Comparison of ENCODE assay signal across 8 cellular contexts in the genomic region with DNA sequence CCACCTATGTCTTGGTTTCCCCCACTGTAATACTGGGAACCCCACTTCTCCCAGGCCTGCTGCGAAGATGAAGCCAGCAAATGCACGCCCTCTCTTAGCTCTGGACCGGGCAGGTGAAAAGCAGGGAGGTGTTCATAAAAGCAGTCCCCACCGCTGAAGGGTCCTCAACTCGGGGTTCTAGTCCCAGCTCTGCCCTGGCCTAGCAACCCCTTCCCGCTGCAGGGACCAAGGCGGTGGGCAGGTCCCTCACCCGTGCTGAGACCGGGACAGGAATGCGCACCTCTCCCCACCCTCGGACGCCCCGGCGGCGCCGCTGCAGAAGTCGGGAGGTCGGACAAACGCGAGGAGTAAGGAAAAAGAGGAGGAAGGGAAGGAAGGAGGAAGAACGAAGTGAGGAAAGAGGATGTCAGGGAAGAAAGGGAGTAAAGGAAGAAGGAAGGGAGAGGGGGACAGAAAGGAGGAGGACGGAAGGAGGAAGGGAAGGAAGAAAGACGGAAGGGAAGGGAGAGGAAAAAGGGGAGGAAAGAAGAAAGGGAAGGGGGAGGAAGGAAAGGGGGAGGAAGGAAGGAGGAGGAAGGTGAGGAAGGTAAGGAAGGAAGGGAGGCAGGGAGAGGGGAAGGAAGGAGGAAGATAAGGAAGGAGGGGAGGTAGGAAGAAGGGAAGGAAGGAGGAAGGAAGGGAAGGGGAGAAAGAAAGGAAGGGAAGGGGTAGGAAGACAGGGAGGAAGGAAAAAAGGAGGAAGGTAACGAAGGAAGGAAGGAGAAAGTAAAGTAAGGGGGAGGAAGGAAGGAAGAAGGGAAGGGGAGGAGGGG. TPM values are rescaled to one million over a fixed set of nuclear protein-coding genes. Genes with fewer than 3 reads are reported as not detected.
DNase-seq lines count a peak whose midpoint lies in the region; ATAC-seq, FAIRE-seq and TF ChIP-seq lines count a peak whose summit lies in the region.

No MANE protein-coding gene starts in this region.

- H3K27ac Mint-ChIP-seq in activated CD4-positive, alpha-beta T cell treated with anti-CD3 and anti-CD28 coated beads for 36 hours: peak overlapping the region; percentile 34

- intact Hi-C loops in activated CD4-positive, alpha-beta T cell treated with anti-CD3 and anti-CD28 coated beads for 36 hours (cut with DNase I, micrococcal nuclease): loop anchor here (2.0 to 10.0 kb wide), 4 partner anchors 185 to 1636 kb away; a partner anchor contains a TSS
- intact Hi-C loops in ovary (cut with DNase I): loop anchor here in 1 of 4 donors (2.0 kb wide), 1 partner anchor 82 kb away; no protein-coding TSS in a partner anchor

- DNase-seq in activated CD4-positive, alpha-beta T cell treated with anti-CD3 and anti-CD28 coated beads for 36 hours: peak; percentile 30
- DNase-seq in activated CD4-positive, alpha-beta T cell treated with anti-CD3 and anti-CD28 coated beads, Interleukin-2, amount 50 U/mL, for 4 hours: no peak
- DNase-seq in RWPE2 (ENCODE audit: low spot score) (no peak), erythroblast (lab: John Stamatoyannopoulos, UW) (peak; percentile 10 to 31), ovary (no peak), RCC 7860 (ENCODE audit: low spot score) (no peak)

- H3K4me1 ChIP-seq in RWPE2 (ENCODE audit: insufficient read depth, poor library complexity, severe bottlenecking) (no peaks in the 10 kb centered on the region), ovary (ENCODE audit: insufficient read depth) (peaks cover 3% of the 10 kb centered on the region)

- peak overlapping the region; percentile 85 for H3K4me3 Mint-ChIP-seq in activated CD4-positive, alpha-beta T cell treated with anti-CD3 and anti-CD28 coated beads for 36 hours

- H3K36me3 Mint-ChIP-seq in activated CD4-positive, alpha-beta T cell treated with anti-CD3 and anti-CD28 coated beads for 36 hours (ENCODE audit: low read depth): peaks cover 15% of the 10 kb centered on the region

- POLR2A ChIA-PET in activated CD4-positive, alpha-beta T cell treated with anti-CD3 and anti-CD28 coated beads for 36 hours (lab: Charles Lee): no interaction called here

- TF ChIP-seq POLR2A in erythroblast (IDR thresholded peaks at IDR 0.05; ENCODE audit: low read length): no peak
- no peak for TF ChIP-seq POLR2A in ovary (IDR thresholded peaks at IDR 0.05)

- H3K4me1 Mint-ChIP-seq in activated CD4-positive, alpha-beta T cell treated with anti-CD3 and anti-CD28 coated beads for 36 hours: peaks cover 22% of the 10 kb centered on the region

- FAIRE-seq in RCC 7860 (lab: Jason Lieb, UNC): no peak

- 1% methylated on average over 24 of the region's 24 CpGs for WGBS in ovary, 3 donors

- TF ChIP-seq CTCF in RWPE2 (IDR thresholded peaks at IDR 0.05; ENCODE audit: poor library complexity, severe bottlenecking) (no peak), ovary (IDR thresholded peaks at IDR 0.05) (no peak)

- CTCF ChIA-PET in activated CD4-positive, alpha-beta T cell treated with anti-CD3 and anti-CD28 coated beads for 36 hours (lab: Charles Lee): no interaction called here

- H3K27ac ChIP-seq in RWPE2 (ENCODE audit: poor library complexity, severe bottlenecking) (no peak overlapping the region), ovary (no peak overlapping the region)

- H3K36me3 ChIP-seq in RWPE2 (ENCODE audit: low read depth) (peaks cover 16% of the 10 kb centered on the region), ovary (no peaks in the 10 kb centered on the region)

- H3K27me3 ChIP-seq in RWPE2 (ENCODE audit: insufficient read depth, poor library complexity, severe bottlenecking): no peaks in the 10 kb centered on the region
- H3K27me3 ChIP-seq in ovary: no peaks in the 10 kb centered on the region

- H3K9me3 ChIP-seq in RWPE2 (ENCODE audit: severe bottlenecking) (no peaks in the 10 kb centered on the region), ovary (no peaks in the 10 kb centered on the region)

- no peaks in the 10 kb centered on the region for H3K27me3 Mint-ChIP-seq in activated CD4-positive, alpha-beta T cell treated with anti-CD3 and anti-CD28 coated beads for 36 hours

- H3K9me3 Mint-ChIP-seq in activated CD4-positive, alpha-beta T cell treated with anti-CD3 and anti-CD28 coated beads for 36 hours (ENCODE audit: low read depth): no peaks in the 10 kb centered on the region

- ATAC-seq in activated CD4-positive, alpha-beta T cell treated with anti-CD3 and anti-CD28 coated beads for 36 hours: no peak
- no peak for ATAC-seq in RWPE2 (ENCODE audit: low read depth)
- ATAC-seq in GM19467 (IDR thresholded peaks at IDR 0.05; ENCODE audit: unreplicated experiment): no peak
- no peak for ATAC-seq in GM19023 (IDR thresholded peaks at IDR 0.05; ENCODE audit: unreplicated experiment)

- H3K4me3 ChIP-seq in RWPE2 (ENCODE audit: severe bottlenecking): peak overlapping the region; percentile 59
- H3K4me3 ChIP-seq in ovary: peak overlapping the region; percentile 70

- TF ChIP-seq EP300 in ovary (IDR thresholded peaks at IDR 0.05): no peak

RNA-seq across cellular contexts. Expression of a gene that starts 0.7 kb away (rescaled TPM):
- total RNA-seq in activated CD4-positive, alpha-beta T cell treated with anti-CD3 and anti-CD28 coated beads for 36 hours: 10 to 100 TPM; 15.3 to 17.4 TPM
- 10 to 100 TPM; 11.0 to 19.7 (median 12.3) TPM for total RNA-seq in ovary
- 10 to 100 TPM in 1 of 2 donors, 1 to 10 TPM in 1; 5.0 to 11.0 TPM for polyA plus RNA-seq in ovary

RNA-seq across cellular contexts. Expression of a gene that starts 0.9 kb away (rescaled TPM):
- 10 to 100 TPM; 14.7 to 15.0 TPM for total RNA-seq in activated CD4-positive, alpha-beta T cell treated with anti-CD3 and anti-CD28 coated beads for 36 hours
- 1 to 10 TPM in 6 of 7 donors, under 1 TPM in 1; 0.72 to 4.3 (median 2.8) TPM for total RNA-seq in ovary
- polyA plus RNA-seq in ovary: 1 to 10 TPM; 1.0 to 1.6 TPM

Comparison
In these comparisons a context has a peak if more than half of its experiments do, and no peak if none do; other contexts are left out.
1. DNase-seq: peak in activated CD4-positive, alpha-beta T cell treated with anti-CD3 and anti-CD28 coated beads for 36 hours (single experiment) and erythroblast (2 of 2); none in activated CD4-positive, alpha-beta T cell treated with anti-CD3 and anti-CD28 coated beads, Interleukin-2, amount 50 U/mL, for 4 hours (0 of 2), RWPE2 (single experiment), ovary (0 of 5) and RCC 7860 (single experiment).